ENCODE assay signal across 1 cellular context in genomic region chr7:44530990-44531389, GRCh38.
TF ChIP-seq lines count a peak whose summit lies in the region.

No MANE protein-coding gene starts in this region.

TF ChIP-seq in H1, 55 proteins besides CTCF, POLR2A, EP300 and RAD21:
- TF ChIP-seq CBX5 (IDR thresholded peaks at IDR 0.05; ENCODE audit: low read depth, low read length) = no peak
- TF ChIP-seq BRCA1 (IDR thresholded peaks at IDR 0.05; ENCODE audit: low read depth, low read length) = no peak
- no peak for TF ChIP-seq ZNF274 (IDR thresholded peaks at IDR 0.05; ENCODE audit: borderline replicate concordance, extremely low read depth, low read length)
- TF ChIP-seq CREB1 (IDR thresholded peaks at IDR 0.05) = no peak
- no peak for TF ChIP-seq RNF2 (IDR thresholded peaks at IDR 0.05; ENCODE audit: borderline replicate concordance, low read depth, low read length, missing control alignments, poor library complexity, severe bottlenecking)
- TF ChIP-seq KDM5A (IDR thresholded peaks at IDR 0.05; ENCODE audit: low read length) = no peak
- no peak for TF ChIP-seq YY1 (IDR thresholded peaks at IDR 0.05; ENCODE audit: low read depth, low read length)
- no peak for TF ChIP-seq JUND (IDR thresholded peaks at IDR 0.05; ENCODE audit: low read length)
- no peak for TF ChIP-seq TCF12 (IDR thresholded peaks at IDR 0.05; ENCODE audit: low read depth, low read length)
- no peak for TF ChIP-seq NRF1 (IDR thresholded peaks at IDR 0.05; ENCODE audit: low read depth, low read length)
- TF ChIP-seq TAF1 (IDR thresholded peaks at IDR 0.05; ENCODE audit: low read depth, low read length) = no peak
